In the genomic region with DNA sequence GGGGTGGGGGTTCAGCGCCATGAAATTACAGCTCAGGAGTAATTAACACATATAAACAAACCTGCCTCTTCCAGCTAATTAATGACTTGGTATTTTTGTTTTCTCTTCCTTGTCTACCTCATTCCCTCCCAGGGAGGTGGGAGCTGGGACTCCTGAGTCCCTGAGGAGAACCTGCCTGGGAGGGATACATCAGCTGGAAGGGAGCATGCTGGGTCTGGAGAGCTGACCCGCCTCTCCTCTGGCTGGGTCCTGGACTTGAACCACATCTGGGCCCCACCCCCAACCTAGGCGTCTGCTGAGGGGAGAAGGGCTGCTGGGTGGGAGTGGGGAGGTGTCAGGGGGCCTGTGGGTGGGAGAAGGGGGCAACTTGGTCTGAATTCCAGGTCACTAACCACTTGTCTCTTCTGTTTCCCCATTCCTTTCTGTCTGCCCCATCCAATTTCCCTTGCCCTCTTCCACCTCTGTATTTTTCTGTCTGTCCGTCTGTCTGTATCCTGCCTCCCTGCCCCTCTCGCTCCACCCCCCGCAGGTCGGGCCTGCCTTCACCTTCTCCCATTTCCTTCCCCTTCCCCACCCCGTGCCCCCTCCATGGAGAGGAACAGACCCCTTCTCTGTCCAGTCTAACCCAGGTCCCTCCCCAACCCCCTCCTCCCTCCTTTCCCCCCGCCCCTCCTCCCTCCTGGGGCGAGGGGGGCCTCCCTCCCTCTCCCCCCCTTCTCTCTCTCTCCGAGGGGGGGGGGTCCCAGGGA, we compare ENCODE assay signal across 10 cellular contexts. TPM values are rescaled to one million over a fixed set of nuclear protein-coding genes. Genes with fewer than 3 reads are reported as not detected.
DNase-seq lines count a peak whose midpoint lies in the region; TF ChIP-seq lines count a peak whose summit lies in the region.
"Had no signal": no experiment of that assay in that cellular context is flagged by ENCODE, and none has a peak within 500 bp of the region (broad histone marks: within the 10 kb centered on the region; RNA-seq: fewer than 3 reads in every experiment).

TSS of gene NLGN2 (plus strand) at position 363 of the 749 bp plus-strand sequence. CDS start 411 bp downstream, outside the sequence.

- intact Hi-C loops in cardiac septum (cut with DNase I) = no loop called here
- intact Hi-C loops in adrenal gland (cut with DNase I) = no loop called here
- intact Hi-C loops in vagina (cut with DNase I) = loop anchor here (5.0 kb wide), 1 partner anchor 55 kb away; the partner anchor contains the start of gene KCTD11

- 56 to 70% (median 68%) methylated on average over 8 to 11 of the region's 11 CpGs for WGBS in adrenal gland, 4 donors

- H3K9me3 ChIP-seq in right atrium auricular region (no peaks in the 10 kb centered on the region), adrenal gland (replicated peaks in 1 of 3) (no peaks in the 10 kb centered on the region), vagina (no peaks in the 10 kb centered on the region)

- TF ChIP-seq POLR2A in adrenal gland (IDR thresholded peaks at IDR 0.05) (no peak), vagina (IDR thresholded peaks at IDR 0.05) (no peak)

- H3K27ac ChIP-seq in right atrium auricular region (no peak within 1 kb of the TSS), adrenal gland (no peak within 1 kb of the TSS), vagina (no peak within 1 kb of the TSS)

- H3K4me1 ChIP-seq in right atrium auricular region (peaks cover 0 to 21% of the 10 kb centered on the region in 2 donors), adrenal gland (replicated peaks in 1 of 2) (peaks cover 7 to 13% of the 10 kb centered on the region in 2 donors), vagina (peaks cover 30% of the 10 kb centered on the region)

- DNase-seq in cardiac septum (ENCODE audit: low spot score) (no peak), right atrium auricular region (ENCODE audit: low spot score) (no peak), adrenal gland (no peak), mesenteric fat pad (ENCODE audit: low spot score) (no peak), vagina (ENCODE audit: extremely low spot score in 2 of 2) (no peak), GM10266 (ENCODE audit: extremely low spot score) (no peak), AG08395 (ENCODE audit: low spot score) (no peak)
- DNase-seq in stimulated activated naive CD4-positive, alpha-beta T cell treated with Interleukin-2 at 50 U/mL for 16 hours (lab: John Stamatoyannopoulos, UW) = no peak
- DNase-seq: dermis blood vessel endothelial cell, NCI-H226 had no signal

- H3K36me3 ChIP-seq in right atrium auricular region (no peaks in the 10 kb centered on the region), adrenal gland (replicated peaks in 1 of 2) (no peaks in the 10 kb centered on the region), vagina (peaks cover 0 to 16% of the 10 kb centered on the region in 2 donors)

- H3K27me3 ChIP-seq in right atrium auricular region = no peaks in the 10 kb centered on the region
- H3K27me3 ChIP-seq in adrenal gland = no peaks in the 10 kb centered on the region
- no peaks in the 10 kb centered on the region for H3K27me3 ChIP-seq in vagina

- H3K4me3 ChIP-seq in right atrium auricular region = no peak within 1 kb of the TSS
- H3K4me3 ChIP-seq in adrenal gland = no peak within 1 kb of the TSS
- no peak within 1 kb of the TSS for H3K4me3 ChIP-seq in vagina

- no peak for TF ChIP-seq CTCF in right atrium auricular region (IDR thresholded peaks at IDR 0.05)
- TF ChIP-seq CTCF in adrenal gland (IDR thresholded peaks at IDR 0.05) = no peak
- TF ChIP-seq CTCF in vagina (IDR thresholded peaks at IDR 0.05) = no peak
- no peak for TF ChIP-seq CTCF in GM10266 (IDR thresholded peaks at IDR 0.05; ENCODE audit: control insufficient read depth, insufficient read depth, low read depth, missing control alignments)

RNA-seq across cellular contexts. Expression of gene NLGN2, which starts in this region (rescaled TPM):
- total RNA-seq in cardiac septum (11.0 TPM), right atrium auricular region (10 to 100 TPM in 1 of 2 donors, 1 to 10 TPM in 1; 6.3 to 12.2 TPM), adrenal gland (10 to 100 TPM in 6 of 8 donors, 1 to 10 TPM in 2; 5.5 to 34.8 (median 16.6) TPM), mesenteric fat pad (21.0 TPM), vagina (25.5 TPM)
- polyA plus RNA-seq in adrenal gland = 10 to 100 TPM in 2 of 3 donors, 1 to 10 TPM in 1; 7.7 to 44.6 (median 28.1) TPM
